ENCODE assay signal across 8 cellular contexts in genomic region chr15:50685191-50685975, GRCh38. TPM values are rescaled to one million over a fixed set of nuclear protein-coding genes. Genes with fewer than 3 reads are reported as not detected.
A peak's percentile ranks its signal among the peaks of the same experiment; 100 is the strongest.
DNase-seq lines count a peak whose midpoint lies in the region; ATAC-seq, FAIRE-seq and TF ChIP-seq lines count a peak whose summit lies in the region.

No MANE protein-coding gene starts in this region.

- intact Hi-C loops in MCF 10A (cut with micrococcal nuclease) = no loop called here
- intact Hi-C loops in vagina (cut with DNase I) = loop anchor here (10.0 kb wide), 2 partner anchors 189 to 219 kb away; partner anchors contain the start of gene AP4E1

- H3K27ac Mint-ChIP-seq in MCF 10A (ENCODE audit: low read depth, unreplicated experiment) = peak overlapping the region; percentile 89

- POLR2A ChIA-PET in A549 (lab: Yijun Ruan, JAX) = interaction anchor here (1.1 to 1.9 kb wide), 6 partner anchors 9 to 330 kb away, joined by 4 to 7 read pairs (median 6); partner anchors contain the start of genes GABPB1 and SPPL2A
- POLR2A ChIA-PET in MCF 10A (lab: Yijun Ruan, JAX) = interaction anchor here (0.6 to 4.1 kb wide), 23 partner anchors 9 to 224 kb away, joined by 3 to 38 read pairs (median 5); partner anchors contain the start of genes AP4E1 and SPPL2A

- H3K4me1 ChIP-seq in A549 = peaks cover 22% of the 10 kb centered on the region
- peaks cover 3% of the 10 kb centered on the region for H3K4me1 ChIP-seq in HUES48 (ENCODE audit: control insufficient read depth, insufficient read depth, low read length)
- peaks cover 48% of the 10 kb centered on the region for H3K4me1 ChIP-seq in vagina

- peak overlapping the region; percentile 69 for H3K4me2 ChIP-seq in A549

- H3K9me3 ChIP-seq in A549 (no peaks in the 10 kb centered on the region), HUES48 (ENCODE audit: control insufficient read depth, insufficient read depth, low read length) (no peaks in the 10 kb centered on the region), vagina (no peaks in the 10 kb centered on the region)

- H3K27ac ChIP-seq in A549 (peak overlapping the region; percentile 85 to 93), HUES48 (ENCODE audit: low read depth, low read length) (peak overlapping the region; percentile 96), vagina (peak overlapping the region; percentile 96)

- ATAC-seq in A549 (peak in 1 of 2 experiments; percentile 2; a peak in 3 of 6 replicates), GM18870 (IDR thresholded peaks at IDR 0.05; ENCODE audit: unreplicated experiment) (no peak)

- peaks cover 16% of the 10 kb centered on the region for H3K4me1 Mint-ChIP-seq in MCF 10A (ENCODE audit: insufficient read depth, unreplicated experiment)

- peak overlapping the region; percentile 83 for H3K9ac ChIP-seq in HUES48 (ENCODE audit: low read depth, low read length)

- H3K27me3 Mint-ChIP-seq in MCF 10A (ENCODE audit: insufficient read depth, unreplicated experiment) = no peaks in the 10 kb centered on the region

- BruUV-seq in MCF 10A (replicated peaks; lab: Mats Ljungman, UMichigan) = TSS peak; percentile 59

- TF ChIP-seq RAD21 in A549 (conservative IDR thresholded peaks at IDR 0.05 in 1 of 2, IDR thresholded peaks at IDR 0.05 in 1 of 2) = no peak

- peaks cover 45% of the 10 kb centered on the region for H3K36me3 Mint-ChIP-seq in MCF 10A (ENCODE audit: insufficient read depth, unreplicated experiment)

- peak overlapping the region; percentile 71 for H3K4me3 ChIP-seq in A549
- peak overlapping the region; percentile 91 for H3K4me3 ChIP-seq in HUES48 (ENCODE audit: low read depth, low read length)
- H3K4me3 ChIP-seq in vagina = peak overlapping the region; percentile 83 to 87

- DNase-seq in A549 (ENCODE audit: low read depth in 1 of 2, low spot score in 1 of 2) (no peak), MCF 10A (ENCODE audit: unreplicated experiment) (peak; percentile 3), medulla oblongata (ENCODE audit: extremely low spot score) (peak; percentile 3), vagina (ENCODE audit: extremely low spot score in 2 of 2) (no peak), NCI-H128 (lab: John Stamatoyannopoulos, UW; ENCODE audit: unreplicated experiment) (no peak), NCI-H345 (lab: John Stamatoyannopoulos, UW) (no peak)

- no peak for TF ChIP-seq EP300 in A549 (IDR thresholded peaks at IDR 0.05)

- H3K9me3 Mint-ChIP-seq in MCF 10A (ENCODE audit: unreplicated experiment) = no peaks in the 10 kb centered on the region

- H3K36me3 ChIP-seq in HUES48 (ENCODE audit: control insufficient read depth, insufficient read depth, low read length) (0 out of 2 replicates have a peak, but pooled peaks cover 2% of the 10 kb centered on the region), vagina (no peaks in the 10 kb centered on the region)

- H3K4me3 Mint-ChIP-seq in MCF 10A (ENCODE audit: unreplicated experiment) = peak overlapping the region; percentile 98

- TF ChIP-seq POLR2A in A549 (IDR thresholded peaks at IDR 0.05; ENCODE audit: low read length) (no peak), vagina (IDR thresholded peaks at IDR 0.05) (no peak)

- H3K27me3 ChIP-seq in HUES48 (ENCODE audit: control insufficient read depth, insufficient read depth, low read length) (no peaks in the 10 kb centered on the region), vagina (no peaks in the 10 kb centered on the region)

- whole genome bisulfite sequencing in A549 (ENCODE audit: missing lambda C conversion rate) = 62% methylated on average over 22 of the region's 22 CpGs

- CTCF ChIA-PET in A549 (lab: Yijun Ruan, JAX) (interaction anchor here (1.1 to 3.2 kb wide), 7 partner anchors 9 to 223 kb away, joined by 3 to 15 read pairs (median 5); partner anchors contain the start of gene AP4E1), MCF 10A (lab: Yijun Ruan, JAX) (interaction anchor here (1.0 to 1.7 kb wide), 7 partner anchors 10 to 224 kb away, joined by 3 to 6 read pairs (median 4); no protein-coding TSS in a partner anchor)

- no peak for FAIRE-seq in A549 (lab: Jason Lieb, UNC)

- TF ChIP-seq CTCF in A549 (IDR thresholded peaks at IDR 0.05) (no peak), MCF 10A (IDR thresholded peaks at IDR 0.05; ENCODE audit: unreplicated experiment) (no peak), vagina (IDR thresholded peaks at IDR 0.05) (no peak)

TF ChIP-seq in A549, 52 proteins besides CTCF, POLR2A, EP300 and RAD21:
- no peak for TF ChIP-seq BHLHE40 (IDR thresholded peaks at IDR 0.05; ENCODE audit: low read depth, low read length)
- no peak for TF ChIP-seq NR3C1 (IDR thresholded peaks at IDR 0.05)
- no peak for TF ChIP-seq FOXS1 (CRISPR knock-in tag; IDR thresholded peaks at IDR 0.05)
- no peak for TF ChIP-seq FOSL2 (IDR thresholded peaks at IDR 0.05)
- no peak for TF ChIP-seq FOSL2 (CRISPR knock-in tag; IDR thresholded peaks at IDR 0.05)
- TF ChIP-seq SMC3 (IDR thresholded peaks at IDR 0.05) = no peak
- no peak for TF ChIP-seq ZNF302 (CRISPR knock-in tag; IDR thresholded peaks at IDR 0.05)
- no peak for TF ChIP-seq MAZ (IDR thresholded peaks at IDR 0.05; ENCODE audit: borderline replicate concordance, low read depth, low read length)
- no peak for TF ChIP-seq MAX (IDR thresholded peaks at IDR 0.05)
- no peak for TF ChIP-seq CHD2 (IDR thresholded peaks at IDR 0.05; ENCODE audit: low read length, partially characterized antibody)

RNA-seq across cellular contexts. Expression of gene TRPM7, which starts 1.2 kb away (rescaled TPM):
- 39.2 and 47.8 TPM in 2 replicates for polyA plus RNA-seq in A549 (2011; rRNA removed)
- 6.8 and 7.2 TPM in 2 replicates for polyA plus RNA-seq in A549 (2012; cell fraction: cytosol; rRNA removed)
- polyA plus RNA-seq in A549 (2012; cell fraction: nucleus; rRNA removed) = 6.1 and 11.0 TPM in 2 replicates
- 25.7 to 28.9 TPM (median 27.3 TPM) in 3 replicates for polyA plus RNA-seq in A549 (2017; fragmentation: RNase III; extraction: RNeasy Plus Mini Kit Qiagen cat#74134 plus additional on column Dnase treatment)
- 21.0 and 24.5 TPM in 2 replicates for polyA minus RNA-seq in A549 (2011; rRNA and poly(A)+ RNA removed)
- 35.5 and 36.3 TPM in 2 replicates for total RNA-seq in MCF 10A (2022)
- total RNA-seq in vagina = 53.3 TPM

Comparison
In these comparisons a context has a peak if more than half of its experiments do, and no peak if none do; other contexts are left out.
1. DNase-seq: peak in MCF 10A (single experiment) and medulla oblongata (single experiment); none in A549 (0 of 2), vagina (0 of 2), NCI-H128 (single experiment) and NCI-H345 (single experiment).
2. Peak in every context shown above with its lines, with median percentiles within 50 percentile points of each other: H3K27ac ChIP-seq and H3K4me3 ChIP-seq.